Comparison of ENCODE assay signal across 28 cellular contexts in genomic region chr7:897086-897485, GRCh38.
"Had no signal": no experiment of that assay in that cellular context is flagged by ENCODE, and none has a peak within 500 bp of the region (broad histone marks: within the 10 kb centered on the region; RNA-seq: fewer than 3 reads in every experiment).

No MANE protein-coding gene starts in this region.

- H3K9me3 ChIP-seq: body of pancreas, colonic mucosa, esophagus squamous epithelium, heart right ventricle, lower lobe of right lung, sigmoid colon, suprapubic skin, tibial artery, upper lobe of right lung had no signal

- H3K4me3 ChIP-seq: body of pancreas, colonic mucosa, esophagus squamous epithelium, heart right ventricle, lower lobe of right lung, sigmoid colon, suprapubic skin, tibial artery, upper lobe of right lung had no signal

- H3K27ac ChIP-seq: colonic mucosa, epithelial cell of prostate, esophagus squamous epithelium, lower lobe of right lung, suprapubic skin, tibial artery, upper lobe of right lung, WERI-Rb-1 had no signal

- H3K27me3 Mint-ChIP-seq: activated CD4-positive, alpha-beta memory T cell treated with anti-CD3 and anti-CD28 coated beads for 36 hours; activated T-cell treated with anti-CD3 and anti-CD28 coated beads, Interleukin-2, amount 50 U/mL, for 24 hours; naive thymus-derived CD8-positive, alpha-beta T cell; T-cell had no signal

- DNase-seq: activated CD4-positive, alpha-beta memory T cell treated with anti-CD3 and anti-CD28 coated beads for 36 hours; activated CD4-positive, alpha-beta T cell treated with anti-CD3 and anti-CD28 coated beads for 48 hours; activated CD8-positive, alpha-beta memory T cell treated with anti-CD3 and anti-CD28 coated beads, Interleukin-2, amount 50 U/mL, for 4 hours; activated gamma-delta T cell; activated naive CD4-positive, alpha-beta T cell treated with anti-CD3 and anti-CD28 coated beads, Interleukin-2, amount 50 U/mL, for 16 hours; activated T-cell treated with anti-CD3 and anti-CD28 coated beads, Interleukin-2, amount 50 U/mL, for 24 hours; aorta; cerebellar nuclear complex; colonic mucosa; effector CD8-positive, alpha-beta T cell; esophagus squamous epithelium; foreskin melanocyte; kidney glomerular epithelial cell; lower lobe of right lung; mesenchymal stem cell; naive thymus-derived CD8-positive, alpha-beta T cell; sigmoid colon; stimulated activated CD4-positive, alpha-beta T cell treated with anti-CD3 and anti-CD28 coated beads, Interleukin-1b, Interleukin-23, amount 100 ng/mL, for 48 hours; stimulated activated naive CD4-positive, alpha-beta T cell; T-cell; tibial artery; upper lobe of right lung; WERI-Rb-1 had no signal

- H3K4me3 Mint-ChIP-seq: activated CD4-positive, alpha-beta memory T cell treated with anti-CD3 and anti-CD28 coated beads for 36 hours; activated T-cell treated with anti-CD3 and anti-CD28 coated beads, Interleukin-2, amount 50 U/mL, for 24 hours; naive thymus-derived CD8-positive, alpha-beta T cell; T-cell; T-helper 2 cell treated with Interferon-gamma antibody and Interleukin-4, amounts not matched to agents 5 μg/mL and 100 μg/mL, for 36 hours had no signal

- H3K9me3 Mint-ChIP-seq: activated CD4-positive, alpha-beta memory T cell treated with anti-CD3 and anti-CD28 coated beads for 36 hours; activated T-cell treated with anti-CD3 and anti-CD28 coated beads, Interleukin-2, amount 50 U/mL, for 24 hours; naive thymus-derived CD8-positive, alpha-beta T cell; T-cell; T-helper 2 cell treated with Interferon-gamma antibody and Interleukin-4, amounts not matched to agents 5 μg/mL and 100 μg/mL, for 36 hours had no signal

- H3K27ac Mint-ChIP-seq: activated CD4-positive, alpha-beta memory T cell treated with anti-CD3 and anti-CD28 coated beads for 36 hours; activated T-cell treated with anti-CD3 and anti-CD28 coated beads, Interleukin-2, amount 50 U/mL, for 24 hours; naive thymus-derived CD8-positive, alpha-beta T cell; T-cell; T-helper 2 cell treated with Interferon-gamma antibody and Interleukin-4, amounts not matched to agents 5 μg/mL and 100 μg/mL, for 36 hours had no signal

- H3K27me3 ChIP-seq: body of pancreas, colonic mucosa, esophagus squamous epithelium, sigmoid colon, suprapubic skin, tibial artery, upper lobe of right lung had no signal
